ENCODE assay signal across 15 cellular contexts in the genomic region with DNA sequence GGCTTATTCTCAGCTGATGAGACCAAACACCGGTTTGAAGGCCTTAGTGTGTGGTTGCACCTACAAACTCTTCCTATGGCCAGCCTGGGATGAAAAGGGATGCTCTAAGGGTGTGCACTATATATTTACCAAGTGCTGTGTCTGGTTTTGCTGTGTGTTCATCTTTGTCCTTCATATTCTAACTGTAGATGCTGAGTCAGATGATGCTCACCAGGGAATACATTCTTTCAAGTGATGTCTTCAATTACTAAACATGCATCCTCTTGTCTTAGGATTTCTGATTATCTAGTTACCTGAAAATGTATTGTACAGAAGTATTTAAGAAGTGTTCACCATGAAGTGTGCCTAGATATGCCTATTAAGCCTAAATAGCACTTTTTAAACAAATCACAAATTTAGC.
"Had no signal": no experiment of that assay in that cellular context is flagged by ENCODE, and none has a peak within 500 bp of the region (broad histone marks: within the 10 kb centered on the region; RNA-seq: fewer than 3 reads in every experiment).

No MANE protein-coding gene starts in this region.

- H3K4me1 ChIP-seq: right atrium auricular region, uterus had no signal

- H3K36me3 ChIP-seq: neutrophil, right atrium auricular region, tibial artery, uterus had no signal

- H3K36me3 Mint-ChIP-seq: activated naive CD4-positive, alpha-beta T cell treated with anti-CD3 and anti-CD28 coated beads, Interleukin-2, amount 10 ng/mL, durations not matched to agents 7 days and 5 days; naive thymus-derived CD8-positive, alpha-beta T cell; stimulated activated effector memory CD8-positive, alpha-beta T cell treated with anti-CD3 and anti-CD28 coated beads, Interleukin-12 subunit alpha, Interleukin-12 subunit beta, amount 100 ng/mL, for 72 hours had no signal

- H3K4me3 ChIP-seq: lung, right atrium auricular region, tibial artery, uterus had no signal

- H3K27ac ChIP-seq: epithelial cell of prostate, neutrophil, right atrium auricular region, tibial artery, uterus had no signal

- DNase-seq: activated B cell treated with CpG ODN at 0.5 μM for 24 hours; activated naive CD4-positive, alpha-beta T cell treated with anti-CD3 and anti-CD28 coated beads, Interleukin-2, amount 10 ng/mL, durations not matched to agents 7 days and 5 days; central memory CD4-positive, alpha-beta T cell; effector memory CD4-positive, alpha-beta T cell; hypothalamus; left colon; naive thymus-derived CD8-positive, alpha-beta T cell; tibial artery; uterus had no signal

- H3K27me3 Mint-ChIP-seq: activated B cell treated with CpG ODN at 0.5 μM for 24 hours; activated naive CD4-positive, alpha-beta T cell treated with anti-CD3 and anti-CD28 coated beads, Interleukin-2, amount 10 ng/mL, durations not matched to agents 7 days and 5 days had no signal

- H3K27ac Mint-ChIP-seq: activated B cell treated with CpG ODN at 0.5 μM for 24 hours; activated naive CD4-positive, alpha-beta T cell treated with anti-CD3 and anti-CD28 coated beads, Interleukin-2, amount 10 ng/mL, durations not matched to agents 7 days and 5 days; activated T-helper 2 cell treated with anti-CD3 and anti-CD28 coated beads, Interferon-gamma antibody, Interleukin-2, Interleukin-4, amounts not matched to agents 10 μg/mL and 5 μg/mL and 100 μg/mL, durations not matched to agents 14 hours and 24 hours and 36 hours; naive thymus-derived CD8-positive, alpha-beta T cell; stimulated activated effector memory CD8-positive, alpha-beta T cell treated with anti-CD3 and anti-CD28 coated beads, Interleukin-12 subunit alpha, Interleukin-12 subunit beta, amount 100 ng/mL, for 72 hours had no signal

- H3K9me3 ChIP-seq: neutrophil, right atrium auricular region, tibial artery, uterus had no signal

- H3K4me3 Mint-ChIP-seq: activated B cell treated with CpG ODN at 0.5 μM for 24 hours; activated naive CD4-positive, alpha-beta T cell treated with anti-CD3 and anti-CD28 coated beads, Interleukin-2, amount 10 ng/mL, durations not matched to agents 7 days and 5 days; naive thymus-derived CD8-positive, alpha-beta T cell; stimulated activated effector memory CD8-positive, alpha-beta T cell treated with anti-CD3 and anti-CD28 coated beads, Interleukin-12 subunit alpha, Interleukin-12 subunit beta, amount 100 ng/mL, for 72 hours had no signal

- H3K4me1 Mint-ChIP-seq: activated B cell treated with CpG ODN at 0.5 μM for 24 hours; activated naive CD4-positive, alpha-beta T cell treated with anti-CD3 and anti-CD28 coated beads, Interleukin-2, amount 10 ng/mL, durations not matched to agents 7 days and 5 days; naive thymus-derived CD8-positive, alpha-beta T cell; stimulated activated effector memory CD8-positive, alpha-beta T cell treated with anti-CD3 and anti-CD28 coated beads, Interleukin-12 subunit alpha, Interleukin-12 subunit beta, amount 100 ng/mL, for 72 hours had no signal

- H3K9me3 Mint-ChIP-seq: activated B cell treated with CpG ODN at 0.5 μM for 24 hours; activated naive CD4-positive, alpha-beta T cell treated with anti-CD3 and anti-CD28 coated beads, Interleukin-2, amount 10 ng/mL, durations not matched to agents 7 days and 5 days; activated T-helper 2 cell treated with anti-CD3 and anti-CD28 coated beads, Interferon-gamma antibody, Interleukin-2, Interleukin-4, amounts not matched to agents 10 μg/mL and 5 μg/mL and 100 μg/mL, durations not matched to agents 14 hours and 24 hours and 36 hours; naive thymus-derived CD8-positive, alpha-beta T cell had no signal

- ATAC-seq: left colon; naive thymus-derived CD8-positive, alpha-beta T cell; stimulated activated effector memory CD8-positive, alpha-beta T cell treated with anti-CD3 and anti-CD28 coated beads, Interleukin-12 subunit alpha, Interleukin-12 subunit beta, amount 100 ng/mL, for 72 hours had no signal

- H3K27me3 ChIP-seq: neutrophil, right atrium auricular region, tibial artery, uterus had no signal
